ENCODE assay signal across 2 cellular contexts in the genomic region with DNA sequence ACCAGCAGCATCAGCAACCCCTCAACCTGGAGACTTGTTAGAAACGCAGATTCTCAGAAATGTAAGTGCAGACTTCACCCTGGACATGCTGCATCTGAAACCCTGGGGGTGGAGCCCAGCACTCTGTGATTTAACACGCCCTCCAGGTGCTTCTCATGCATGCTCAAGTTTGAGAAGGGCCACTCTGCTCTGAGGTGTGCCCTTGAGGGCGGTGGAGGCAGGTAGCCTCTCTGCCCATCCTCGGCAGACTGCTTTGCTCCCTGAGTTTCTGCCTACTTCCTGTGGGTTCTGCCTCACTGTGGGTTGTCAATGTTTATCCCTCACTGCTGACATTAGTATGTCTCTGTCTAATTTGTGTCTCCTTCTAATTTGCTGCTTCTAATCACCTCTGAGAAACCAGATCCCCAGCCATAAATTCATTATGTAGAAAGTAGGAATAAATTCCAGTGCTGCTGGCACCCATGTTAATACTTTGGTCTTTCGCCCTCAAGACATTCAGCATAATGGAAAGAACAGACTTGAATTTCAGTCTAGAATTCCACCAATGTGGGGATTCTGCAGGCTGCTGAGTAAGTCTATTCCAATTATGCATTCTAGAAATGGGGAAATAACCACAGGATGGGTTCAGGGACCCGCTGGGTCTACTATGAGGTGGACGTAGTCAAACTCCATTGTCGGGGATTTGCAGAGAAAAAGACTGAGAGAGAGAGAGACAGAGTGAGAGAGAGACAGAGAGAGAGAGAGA.
TF ChIP-seq lines count a peak whose summit lies in the region.

No MANE protein-coding gene starts in this region.

TF ChIP-seq in GM23338, 12 proteins besides CTCF, POLR2A, EP300 and RAD21 (continues in another document):
- TF ChIP-seq EZH2phosphoT487 (IDR thresholded peaks at IDR 0.05; ENCODE audit: unreplicated experiment) (no peak), CREB1 (CRISPR knock-in tag; IDR thresholded peaks at IDR 0.05; ENCODE audit: low read depth) (no peak), ETS1 (IDR thresholded peaks at IDR 0.05) (no peak), ZNF114 (CRISPR knock-in tag; IDR thresholded peaks at IDR 0.05) (no peak), NANOG (IDR thresholded peaks at IDR 0.05; ENCODE audit: borderline replicate concordance) (no peak), JUNB (IDR thresholded peaks at IDR 0.05; ENCODE audit: unreplicated experiment) (no peak), ZNF331 (CRISPR knock-in tag; IDR thresholded peaks at IDR 0.05; ENCODE audit: low read depth) (no peak), STAT1 (IDR thresholded peaks at IDR 0.05; ENCODE audit: unreplicated experiment) (no peak), EZH2 (IDR thresholded peaks at IDR 0.05; ENCODE audit: low read depth, unreplicated experiment) (no peak), POLR2AphosphoS5 (IDR thresholded peaks at IDR 0.05; ENCODE audit: low read depth) (no peak)
- TF ChIP-seq, protein P1, sequence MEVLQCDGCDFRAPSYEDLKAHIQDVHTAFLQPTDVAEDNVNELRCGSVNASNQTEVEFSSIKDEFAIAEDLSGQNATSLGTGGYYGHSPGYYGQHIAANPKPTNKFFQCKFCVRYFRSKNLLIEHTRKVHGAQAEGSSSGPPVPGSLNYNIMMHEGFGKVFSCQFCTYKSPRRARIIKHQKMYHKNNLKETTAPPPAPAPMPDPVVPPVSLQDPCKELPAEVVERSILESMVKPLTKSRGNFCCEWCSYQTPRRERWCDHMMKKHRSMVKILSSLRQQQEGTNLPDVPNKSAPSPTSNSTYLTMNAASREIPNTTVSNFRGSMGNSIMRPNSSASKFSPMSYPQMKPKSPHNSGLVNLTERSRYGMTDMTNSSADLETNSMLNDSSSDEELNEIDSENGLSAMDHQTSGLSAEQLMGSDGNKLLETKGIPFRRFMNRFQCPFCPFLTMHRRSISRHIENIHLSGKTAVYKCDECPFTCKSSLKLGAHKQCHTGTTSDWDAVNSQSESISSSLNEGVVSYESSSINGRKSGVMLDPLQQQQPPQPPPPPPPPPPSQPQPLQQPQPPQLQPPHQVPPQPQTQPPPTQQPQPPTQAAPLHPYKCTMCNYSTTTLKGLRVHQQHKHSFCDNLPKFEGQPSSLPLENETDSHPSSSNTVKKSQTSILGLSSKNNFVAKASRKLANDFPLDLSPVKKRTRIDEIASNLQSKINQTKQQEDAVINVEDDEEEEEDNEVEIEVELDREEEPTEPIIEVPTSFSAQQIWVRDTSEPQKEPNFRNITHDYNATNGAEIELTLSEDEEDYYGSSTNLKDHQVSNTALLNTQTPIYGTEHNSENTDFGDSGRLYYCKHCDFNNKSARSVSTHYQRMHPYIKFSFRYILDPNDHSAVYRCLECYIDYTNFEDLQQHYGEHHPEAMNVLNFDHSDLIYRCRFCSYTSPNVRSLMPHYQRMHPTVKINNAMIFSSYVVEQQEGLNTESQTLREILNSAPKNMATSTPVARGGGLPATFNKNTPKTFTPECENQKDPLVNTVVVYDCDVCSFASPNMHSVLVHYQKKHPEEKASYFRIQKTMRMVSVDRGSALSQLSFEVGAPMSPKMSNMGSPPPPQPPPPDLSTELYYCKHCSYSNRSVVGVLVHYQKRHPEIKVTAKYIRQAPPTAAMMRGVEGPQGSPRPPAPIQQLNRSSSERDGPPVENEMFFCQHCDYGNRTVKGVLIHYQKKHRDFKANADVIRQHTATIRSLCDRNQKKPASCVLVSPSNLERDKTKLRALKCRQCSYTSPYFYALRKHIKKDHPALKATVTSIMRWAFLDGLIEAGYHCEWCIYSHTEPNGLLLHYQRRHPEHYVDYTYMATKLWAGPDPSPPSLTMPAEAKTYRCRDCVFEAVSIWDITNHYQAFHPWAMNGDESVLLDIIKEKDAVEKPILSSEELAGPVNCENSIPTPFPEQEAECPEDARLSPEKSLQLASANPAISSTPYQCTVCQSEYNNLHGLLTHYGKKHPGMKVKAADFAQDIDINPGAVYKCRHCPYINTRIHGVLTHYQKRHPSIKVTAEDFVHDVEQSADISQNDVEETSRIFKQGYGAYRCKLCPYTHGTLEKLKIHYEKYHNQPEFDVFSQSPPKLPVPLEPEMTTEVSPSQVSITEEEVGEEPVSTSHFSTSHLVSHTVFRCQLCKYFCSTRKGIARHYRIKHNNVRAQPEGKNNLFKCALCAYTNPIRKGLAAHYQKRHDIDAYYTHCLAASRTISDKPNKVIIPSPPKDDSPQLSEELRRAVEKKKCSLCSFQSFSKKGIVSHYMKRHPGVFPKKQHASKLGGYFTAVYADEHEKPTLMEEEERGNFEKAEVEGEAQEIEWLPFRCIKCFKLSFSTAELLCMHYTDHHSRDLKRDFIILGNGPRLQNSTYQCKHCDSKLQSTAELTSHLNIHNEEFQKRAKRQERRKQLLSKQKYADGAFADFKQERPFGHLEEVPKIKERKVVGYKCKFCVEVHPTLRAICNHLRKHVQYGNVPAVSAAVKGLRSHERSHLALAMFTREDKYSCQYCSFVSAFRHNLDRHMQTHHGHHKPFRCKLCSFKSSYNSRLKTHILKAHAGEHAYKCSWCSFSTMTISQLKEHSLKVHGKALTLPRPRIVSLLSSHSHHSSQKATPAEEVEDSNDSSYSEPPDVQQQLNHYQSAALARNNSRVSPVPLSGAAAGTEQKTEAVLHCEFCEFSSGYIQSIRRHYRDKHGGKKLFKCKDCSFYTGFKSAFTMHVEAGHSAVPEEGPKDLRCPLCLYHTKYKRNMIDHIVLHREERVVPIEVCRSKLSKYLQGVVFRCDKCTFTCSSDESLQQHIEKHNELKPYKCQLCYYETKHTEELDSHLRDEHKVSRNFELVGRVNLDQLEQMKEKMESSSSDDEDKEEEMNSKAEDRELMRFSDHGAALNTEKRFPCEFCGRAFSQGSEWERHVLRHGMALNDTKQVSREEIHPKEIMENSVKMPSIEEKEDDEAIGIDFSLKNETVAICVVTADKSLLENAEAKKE (CRISPR knock-in tag; IDR thresholded peaks at IDR 0.05) = no peak

TF ChIP-seq in GM12878, 131 proteins besides CTCF, POLR2A, EP300 and RAD21:
- no peak for TF ChIP-seq KAT2A (conservative IDR thresholded peaks at IDR 0.05; ENCODE audit: control insufficient read depth, low read depth, low read length)
- TF ChIP-seq ATF7 (IDR thresholded peaks at IDR 0.05; ENCODE audit: low read depth) = no peak
- no peak for TF ChIP-seq YY1 (IDR thresholded peaks at IDR 0.05; ENCODE audit: low read depth, low read length)
- TF ChIP-seq, protein P2, sequence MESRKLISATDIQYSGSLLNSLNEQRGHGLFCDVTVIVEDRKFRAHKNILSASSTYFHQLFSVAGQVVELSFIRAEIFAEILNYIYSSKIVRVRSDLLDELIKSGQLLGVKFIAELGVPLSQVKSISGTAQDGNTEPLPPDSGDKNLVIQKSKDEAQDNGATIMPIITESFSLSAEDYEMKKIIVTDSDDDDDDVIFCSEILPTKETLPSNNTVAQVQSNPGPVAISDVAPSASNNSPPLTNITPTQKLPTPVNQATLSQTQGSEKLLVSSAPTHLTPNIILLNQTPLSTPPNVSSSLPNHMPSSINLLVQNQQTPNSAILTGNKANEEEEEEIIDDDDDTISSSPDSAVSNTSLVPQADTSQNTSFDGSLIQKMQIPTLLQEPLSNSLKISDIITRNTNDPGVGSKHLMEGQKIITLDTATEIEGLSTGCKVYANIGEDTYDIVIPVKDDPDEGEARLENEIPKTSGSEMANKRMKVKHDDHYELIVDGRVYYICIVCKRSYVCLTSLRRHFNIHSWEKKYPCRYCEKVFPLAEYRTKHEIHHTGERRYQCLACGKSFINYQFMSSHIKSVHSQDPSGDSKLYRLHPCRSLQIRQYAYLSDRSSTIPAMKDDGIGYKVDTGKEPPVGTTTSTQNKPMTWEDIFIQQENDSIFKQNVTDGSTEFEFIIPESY (IDR thresholded peaks at IDR 0.05) = no peak
- TF ChIP-seq POLR2AphosphoS5 (IDR thresholded peaks at IDR 0.05; ENCODE audit: low read length) = no peak
- no peak for TF ChIP-seq FOS (IDR thresholded peaks at IDR 0.05; ENCODE audit: borderline replicate concordance, extremely low read depth, insufficient read length)
- no peak for TF ChIP-seq ZBED1 (IDR thresholded peaks at IDR 0.05; ENCODE audit: borderline replicate concordance)
- TF ChIP-seq TBL1XR1 (IDR thresholded peaks at IDR 0.05; ENCODE audit: low read depth, low read length) = no peak
- TF ChIP-seq RELA (IDR thresholded peaks at IDR 0.05; ENCODE audit: borderline replicate concordance, partially characterized antibody) = no peak
- no peak for TF ChIP-seq MXI1 (IDR thresholded peaks at IDR 0.05; ENCODE audit: low read depth, low read length)
